10 cellular contexts compared by ENCODE assay signal in genomic region chr1:59025898-59026426, GRCh38.
DNase-seq lines count a peak whose midpoint lies in the region; ATAC-seq and TF ChIP-seq lines count a peak whose summit lies in the region.
"Had no signal": no experiment of that assay in that cellular context is flagged by ENCODE, and none has a peak within 500 bp of the region (broad histone marks: within the 10 kb centered on the region; RNA-seq: fewer than 3 reads in every experiment).

No MANE protein-coding gene starts in this region.

- H3K27ac ChIP-seq in OCI-LY3 (ENCODE audit: low read length) (peak overlapping the region; percentile 77), parathyroid adenoma (peak overlapping the region; percentile 65), esophagus muscularis mucosa (replicated peaks in 1 of 4) (no peak overlapping the region), suprapubic skin (no peak overlapping the region)
- H3K27ac ChIP-seq: KMS-11 had no signal

- TF ChIP-seq EP300 in esophagus muscularis mucosa (IDR thresholded peaks at IDR 0.05) (no peak), suprapubic skin (IDR thresholded peaks at IDR 0.05) (no peak)

- peak overlapping the region; percentile 51 for H3K4me2 ChIP-seq in OCI-LY3 (ENCODE audit: low read length)
- H3K4me2 ChIP-seq in parathyroid adenoma (ENCODE audit: low read length): no peak overlapping the region
- H3K4me2 ChIP-seq: KMS-11 had no signal

- no peak overlapping the region for H3K27ac Mint-ChIP-seq in HFFc6

- H3K36me3 ChIP-seq in OCI-LY3 (replicated peaks; ENCODE audit: low read depth, low read length): peaks cover 3% of the 10 kb centered on the region
- no peaks in the 10 kb centered on the region for H3K36me3 ChIP-seq in parathyroid adenoma (ENCODE audit: control insufficient read depth, insufficient read depth, low read length)
- H3K36me3 ChIP-seq in esophagus muscularis mucosa: no peaks in the 10 kb centered on the region
- no peaks in the 10 kb centered on the region for H3K36me3 ChIP-seq in suprapubic skin

- peak; percentile 80 for ATAC-seq in GM18858 (IDR thresholded peaks at IDR 0.05; ENCODE audit: unreplicated experiment)

- H3K4me1 ChIP-seq in OCI-LY3 (ENCODE audit: low read length) (peaks cover 29% of the 10 kb centered on the region), parathyroid adenoma (peaks cover 17% of the 10 kb centered on the region), esophagus muscularis mucosa (peaks cover 0 to 6% (median 2%) of the 10 kb centered on the region in 4 donors), suprapubic skin (no peaks in the 10 kb centered on the region)

- H3K36me3 Mint-ChIP-seq in HFFc6 (ENCODE audit: low read depth): no peaks in the 10 kb centered on the region

- no peaks in the 10 kb centered on the region for H3K27me3 Mint-ChIP-seq in HFFc6 (ENCODE audit: insufficient read depth)

- no peaks in the 10 kb centered on the region for H3K9me3 Mint-ChIP-seq in HFFc6

- H3K27me3 ChIP-seq in OCI-LY3 (ENCODE audit: low read depth, low read length): no peaks in the 10 kb centered on the region
- no peaks in the 10 kb centered on the region for H3K27me3 ChIP-seq in parathyroid adenoma (ENCODE audit: control insufficient read depth, insufficient read depth, low read length)
- no peaks in the 10 kb centered on the region for H3K27me3 ChIP-seq in esophagus muscularis mucosa
- H3K27me3 ChIP-seq in suprapubic skin: no peaks in the 10 kb centered on the region

- 66% methylated on average over 4 of the region's 4 CpGs for WGBS in esophagus muscularis mucosa
- 75% methylated on average over 4 of the region's 4 CpGs for WGBS in suprapubic skin

- no peak; the same call in 1 of the 2 replicates for TF ChIP-seq CTCF in HFFc6 (IDR thresholded peaks at IDR 0.05)
- TF ChIP-seq CTCF in OCI-LY3 (IDR thresholded peaks at IDR 0.05; ENCODE audit: low read depth, low read length): no peak
- TF ChIP-seq CTCF in parathyroid adenoma (IDR thresholded peaks at IDR 0.05): no peak
- no peak for TF ChIP-seq CTCF in esophagus muscularis mucosa (IDR thresholded peaks at IDR 0.05)
- no peak for TF ChIP-seq CTCF in suprapubic skin (IDR thresholded peaks at IDR 0.05)

- H3K4me3 ChIP-seq in OCI-LY3 (ENCODE audit: low read length) (no peak overlapping the region), parathyroid adenoma (ENCODE audit: low read depth, low read length) (no peak overlapping the region), esophagus muscularis mucosa (no peak overlapping the region), suprapubic skin (no peak overlapping the region)

- no peak for TF ChIP-seq POLR2A in esophagus muscularis mucosa (IDR thresholded peaks at IDR 0.05; ENCODE audit: low read depth)
- TF ChIP-seq POLR2A in suprapubic skin (IDR thresholded peaks at IDR 0.05): no peak

- no peaks in the 10 kb centered on the region for H3K9me3 ChIP-seq in OCI-LY3 (ENCODE audit: insufficient read depth, low read length)
- H3K9me3 ChIP-seq in parathyroid adenoma (ENCODE audit: control insufficient read depth, low read length): no peaks in the 10 kb centered on the region
- H3K9me3 ChIP-seq in esophagus muscularis mucosa: no peaks in the 10 kb centered on the region
- no peaks in the 10 kb centered on the region for H3K9me3 ChIP-seq in suprapubic skin

- DNase-seq in HFFc6: no peak
- no peak for DNase-seq in OCI-M1 (lab: John Stamatoyannopoulos, UW)
- no peak for DNase-seq in inferior parietal cortex (ENCODE audit: extremely low spot score)
- no peak for DNase-seq in esophagus muscularis mucosa (ENCODE audit: extremely low spot score)
- DNase-seq in suprapubic skin (ENCODE audit: low spot score in 2 of 2): no peak
- DNase-seq: activated naive CD4-positive, alpha-beta T cell treated with Interleukin-2 at 50 U/mL for 16 hours had no signal

- peaks cover 9% of the 10 kb centered on the region for H3K4me1 Mint-ChIP-seq in HFFc6 (ENCODE audit: low read depth)

- intact Hi-C loops in esophagus muscularis mucosa (cut with DNase I): no loop called here

- H2AFZ ChIP-seq in OCI-LY3 (ENCODE audit: low read depth, low read length): peak overlapping the region; percentile 3; the same call in 1 of the 2 replicates
- H2AFZ ChIP-seq in parathyroid adenoma: no peak overlapping the region

- H3K79me2 ChIP-seq in OCI-LY3 (ENCODE audit: low read length) (no peaks in the 10 kb centered on the region), parathyroid adenoma (no peaks in the 10 kb centered on the region)

- peak overlapping the region; percentile 62 for H3K4me3 Mint-ChIP-seq in HFFc6

- H3K9ac ChIP-seq in OCI-LY3 (ENCODE audit: low read length) (peak overlapping the region; percentile 19; the same call in 1 of the 2 replicates), parathyroid adenoma (no peak overlapping the region)
- H3K9ac ChIP-seq: KMS-11 had no signal

- no peaks in the 10 kb centered on the region for H4K20me1 ChIP-seq in OCI-LY3 (ENCODE audit: insufficient read depth, low read length)

Comparison
In these comparisons a context has a peak if more than half of its experiments do, and no peak if none do; other contexts are left out.
1. H3K27ac ChIP-seq: peak in OCI-LY3 (single experiment) and parathyroid adenoma (single experiment); none in esophagus muscularis mucosa (0 of 4) and suprapubic skin (single experiment).